ENCODE assay signal across 8 cellular contexts in genomic region chr2:113282747-113283533, GRCh38.
DNase-seq lines count a peak whose midpoint lies in the region; ATAC-seq lines count a peak whose summit lies in the region.

No MANE protein-coding gene starts in this region.

- peak; percentile 99 for DNase-seq in ACHN
- DNase-seq in LoVo (ENCODE audit: low spot score): peak; percentile 87
- peak; percentile 3 for DNase-seq in cerebellar cortex (ENCODE audit: low spot score)
- DNase-seq in midbrain (lab: John Stamatoyannopoulos, UW): peak; percentile 71
- no peak for DNase-seq in activated CD4-positive, alpha-beta T cell treated with anti-CD3 and anti-CD28 coated beads, Interleukin-2, amount 50 U/mL, for 1 hour

- no peak for ATAC-seq in HG03025 (IDR thresholded peaks at IDR 0.05; ENCODE audit: low FRiP score, unreplicated experiment)
- ATAC-seq in HG03095 (IDR thresholded peaks at IDR 0.05; ENCODE audit: unreplicated experiment): no peak
- no peak for ATAC-seq in GM19035 (IDR thresholded peaks at IDR 0.05; ENCODE audit: unreplicated experiment)

- in situ Hi-C loops in ACHN (cut with HindIII; ENCODE audit: low pct_ligation_motif_present, low pct_unique_long_range_greater_than_20kb, low sequenced_read_pairs): no loop called here
